In the genomic region with DNA sequence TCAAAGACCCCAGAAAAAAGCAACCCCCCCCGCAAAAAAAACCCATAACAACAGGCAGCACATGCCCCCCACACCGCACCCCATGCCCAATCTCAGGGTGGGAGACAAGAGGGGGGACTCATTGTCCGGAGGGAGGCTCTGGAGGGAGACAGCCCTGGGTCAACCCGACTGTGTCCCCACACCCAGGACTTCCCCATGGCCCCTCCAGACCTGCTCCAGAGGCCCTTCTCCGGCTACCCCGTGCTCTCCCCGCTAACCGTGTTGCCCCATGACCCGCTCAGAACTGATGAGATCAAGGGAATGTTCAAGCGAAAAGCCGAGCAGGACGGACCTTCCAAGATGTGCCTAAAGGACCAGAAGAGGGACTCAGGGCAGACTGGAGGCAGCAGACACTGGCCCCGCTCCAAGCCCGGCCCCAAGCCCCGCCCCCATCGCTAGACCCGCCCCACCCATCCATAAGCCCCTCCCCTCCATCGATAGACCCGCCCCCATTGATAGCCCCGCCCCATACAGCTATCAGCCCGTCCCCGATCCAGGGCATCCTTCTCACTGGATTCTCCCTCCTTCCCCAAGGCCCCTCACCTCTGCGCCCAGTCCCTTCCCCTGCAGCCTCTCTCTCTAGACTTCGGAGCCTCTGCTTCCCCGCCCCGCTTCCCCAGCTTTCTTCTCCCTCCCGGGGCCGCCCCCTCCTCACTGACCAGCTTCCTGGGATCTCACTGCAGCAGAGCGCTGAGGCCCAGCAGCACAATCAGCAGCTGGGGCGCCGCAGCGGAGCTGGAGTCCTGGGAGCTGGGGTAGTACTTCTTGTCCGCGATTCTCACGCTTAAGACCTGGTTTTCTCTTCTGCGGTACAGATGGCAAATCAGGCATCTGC, we compare ENCODE assay signal across 9 cellular contexts. TPM values are rescaled to one million over a fixed set of nuclear protein-coding genes. Genes with fewer than 3 reads are reported as not detected.
DNase-seq lines count a peak whose midpoint lies in the region; ATAC-seq, FAIRE-seq and TF ChIP-seq lines count a peak whose summit lies in the region.
"Had no signal": no experiment of that assay in that cellular context is flagged by ENCODE, and none has a peak within 500 bp of the region (broad histone marks: within the 10 kb centered on the region; RNA-seq: fewer than 3 reads in every experiment).

No MANE protein-coding gene starts in this region.

- H3K27me3 ChIP-seq in colonic mucosa (no peaks in the 10 kb centered on the region), neuronal stem cell (ENCODE audit: control insufficient read depth in 3 of 3, insufficient read depth in 3 of 3, low read depth in 1 of 3, low read length in 3 of 3) (no peaks in the 10 kb centered on the region)

- intact Hi-C loops in colonic mucosa (cut with DNase I): no loop called here

- peak overlapping the region; percentile 88 for H3K4me3 Mint-ChIP-seq in T-helper 1 cell treated with Interleukin-12 subunit alpha and Interleukin-12 subunit beta and Interleukin-4 antibody, amounts not matched to agents 30 μg/mL and 1 μg/mL, for 36 hours

- no peak overlapping the region for H3K9ac ChIP-seq in colonic mucosa (ENCODE audit: low read depth in 2 of 2, low read length in 2 of 2)
- peak overlapping the region; percentile 80 for H3K9ac ChIP-seq in neuronal stem cell (ENCODE audit: low read depth, low read length, poor library complexity)

- H2BK12ac ChIP-seq in neuronal stem cell (ENCODE audit: low read length): no peak overlapping the region

- peak overlapping the region; percentile 86 for H2AFZ ChIP-seq in neuronal stem cell (ENCODE audit: low read length)

- H3K27ac Mint-ChIP-seq in T-helper 1 cell treated with Interleukin-12 subunit alpha and Interleukin-12 subunit beta and Interleukin-4 antibody, amounts not matched to agents 30 μg/mL and 1 μg/mL, for 36 hours: peak overlapping the region; percentile 83

- no peak for ATAC-seq in HG03460 (IDR thresholded peaks at IDR 0.05; ENCODE audit: unreplicated experiment)

- H4K8ac ChIP-seq in neuronal stem cell (ENCODE audit: low read depth, low read length): no peak overlapping the region

- H2BK5ac ChIP-seq in neuronal stem cell (ENCODE audit: low read length): peak overlapping the region; percentile 72

- H3K27ac ChIP-seq in colonic mucosa (no peak overlapping the region), neuronal stem cell (replicated peaks; ENCODE audit: low read length) (peak overlapping the region; percentile 98)

- H3K4me1 Mint-ChIP-seq in T-helper 1 cell treated with Interleukin-12 subunit alpha and Interleukin-12 subunit beta and Interleukin-4 antibody, amounts not matched to agents 30 μg/mL and 1 μg/mL, for 36 hours (ENCODE audit: low read depth): peaks cover 36% of the 10 kb centered on the region

- H3K23ac ChIP-seq in neuronal stem cell (ENCODE audit: low read depth, low read length, poor library complexity): peak overlapping the region; percentile 75

- H3K4me1 ChIP-seq in colonic mucosa (peaks cover 3% of the 10 kb centered on the region), neuronal stem cell (ENCODE audit: control insufficient read depth in 2 of 2, insufficient read depth in 1 of 2, low read depth in 1 of 2, low read length in 2 of 2) (peaks cover 21 to 30% of the 10 kb centered on the region in 2 donors)

- H3K36me3 Mint-ChIP-seq in T-helper 1 cell treated with Interleukin-12 subunit alpha and Interleukin-12 subunit beta and Interleukin-4 antibody, amounts not matched to agents 30 μg/mL and 1 μg/mL, for 36 hours (ENCODE audit: low read depth): peaks cover 22% of the 10 kb centered on the region

- H4K91ac ChIP-seq in neuronal stem cell (ENCODE audit: low read depth, low read length, poor library complexity): peak overlapping the region; percentile 65

- no peak for TF ChIP-seq CTCF in colonic mucosa (IDR thresholded peaks at IDR 0.05)

- FAIRE-seq in urothelium cell line (lab: Jason Lieb, UNC): no peak

- H3K14ac ChIP-seq in neuronal stem cell (ENCODE audit: low read length): no peak overlapping the region

- no CpG with 5 or more reads among the region's 36 CpGs for WGBS in neuronal stem cell (ENCODE audit: extremely low coverage in 2 of 2, insufficient read length in 2 of 2, insufficient replicate concordance in 1 of 2), 2 donors

- DNase-seq in GM19238 (ENCODE audit: insufficient read length, low spot score): peak; percentile 62
- no peak for DNase-seq in colonic mucosa
- peak; percentile 86 for DNase-seq in neuronal stem cell (ENCODE audit: low spot score)
- no peak for DNase-seq in NCI-H1930 (lab: John Stamatoyannopoulos, UW)
- DNase-seq in urothelium cell line (ENCODE audit: low spot score): no peak
- DNase-seq in superior temporal gyrus (ENCODE audit: extremely low spot score): no peak

- peak overlapping the region; percentile 24 for H2AK5ac ChIP-seq in neuronal stem cell (ENCODE audit: low read depth, low read length)

- H3K18ac ChIP-seq in neuronal stem cell (ENCODE audit: low read length): peak overlapping the region; percentile 96

- peak overlapping the region; percentile 1 for H2BK15ac ChIP-seq in neuronal stem cell (ENCODE audit: low read length)

- H3K4me3 ChIP-seq in colonic mucosa (peak overlapping the region; percentile 35), neuronal stem cell (ENCODE audit: low read length in 2 of 2) (peak overlapping the region; percentile 41 to 76)

- H2BK120ac ChIP-seq in neuronal stem cell (ENCODE audit: low read depth, low read length): no peak overlapping the region

- H3K36me3 ChIP-seq in colonic mucosa: no peaks in the 10 kb centered on the region
- H3K36me3 ChIP-seq in neuronal stem cell (replicated peaks in 1 of 2; ENCODE audit: control insufficient read depth in 2 of 2, insufficient read depth in 2 of 2, low read length in 2 of 2): peaks cover 0 to 1% of the 10 kb centered on the region in 2 donors

- H3K9me3 ChIP-seq in colonic mucosa: no peaks in the 10 kb centered on the region
- no peaks in the 10 kb centered on the region for H3K9me3 ChIP-seq in neuronal stem cell (replicated peaks in 1 of 2; ENCODE audit: control insufficient read depth in 2 of 2, insufficient read depth in 1 of 2, low read depth in 1 of 2, low read length in 2 of 2)

- no peaks in the 10 kb centered on the region for H3K27me3 Mint-ChIP-seq in T-helper 1 cell treated with Interleukin-12 subunit alpha and Interleukin-12 subunit beta and Interleukin-4 antibody, amounts not matched to agents 30 μg/mL and 1 μg/mL, for 36 hours (ENCODE audit: low read depth)

- peaks cover 1% of the 10 kb centered on the region for H3K79me1 ChIP-seq in neuronal stem cell (ENCODE audit: low read depth, low read length)

- H3K4me2 ChIP-seq in neuronal stem cell (ENCODE audit: insufficient read depth, low read length, poor library complexity, severe bottlenecking): peak overlapping the region; percentile 76

- no peaks in the 10 kb centered on the region for H3K9me3 Mint-ChIP-seq in T-helper 1 cell treated with Interleukin-12 subunit alpha and Interleukin-12 subunit beta and Interleukin-4 antibody, amounts not matched to agents 30 μg/mL and 1 μg/mL, for 36 hours

- H3K4ac ChIP-seq in neuronal stem cell (ENCODE audit: low read length): no peak overlapping the region

RNA-seq across cellular contexts. Expression of a gene that starts 2.2 kb away (rescaled TPM):
- total RNA-seq in colonic mucosa: 10 to 100 TPM; 12.8 to 15.6 TPM
- 32.5 TPM for polyA plus RNA-seq in neuronal stem cell (2013, experiment 1 of 2)
- polyA plus RNA-seq in neuronal stem cell (2013, experiment 2 of 2): 30.5 TPM

RNA-seq across cellular contexts. Expression of a gene that starts 9.2 kb away (rescaled TPM):
- not detected for total RNA-seq in colonic mucosa
- 0.82 TPM for polyA plus RNA-seq in neuronal stem cell (2013, experiment 1 of 2)
- polyA plus RNA-seq in neuronal stem cell (2013, experiment 2 of 2): 0.76 TPM
- total RNA-seq: fibroblast of lung had no signal
- polyA plus RNA-seq: fibroblast of lung had no signal

RNA-seq across cellular contexts. Expression of a gene that starts 16.6 kb away (rescaled TPM):
- total RNA-seq in colonic mucosa: 10 to 100 TPM; 53.1 to 70.1 TPM
- 42.9 TPM for polyA plus RNA-seq in neuronal stem cell (2013, experiment 1 of 2)
- polyA plus RNA-seq in neuronal stem cell (2013, experiment 2 of 2): 42.4 TPM

RNA-seq across cellular contexts. Expression of a gene that starts 26.1 kb away (rescaled TPM):
- total RNA-seq in colonic mucosa: 10 to 100 TPM; 20.8 to 47.1 TPM
- polyA plus RNA-seq in neuronal stem cell (2013, experiment 1 of 2): 0.21 TPM
- polyA plus RNA-seq in neuronal stem cell (2013, experiment 2 of 2): 0.35 TPM
- total RNA-seq: fibroblast of lung had no signal
- polyA plus RNA-seq: fibroblast of lung had no signal

RNA-seq across cellular contexts. Expression of a gene that starts 45.2 kb away (rescaled TPM):
- total RNA-seq in colonic mucosa: not detected
- polyA plus RNA-seq in neuronal stem cell (2013, experiment 1 of 2): 2.0 TPM
- 1.6 TPM for polyA plus RNA-seq in neuronal stem cell (2013, experiment 2 of 2)
- polyA plus RNA-seq: fibroblast of lung had no signal

Comparison
In these comparisons a context has a peak if more than half of its experiments do, and no peak if none do; other contexts are left out.
1. DNase-seq: peak in GM19238 (single experiment) and neuronal stem cell (single experiment); none in colonic mucosa (single experiment), NCI-H1930 (0 of 2), urothelium cell line (single experiment) and superior temporal gyrus (single experiment).